ENCODE assay signal across 27 cellular contexts in the genomic region with DNA sequence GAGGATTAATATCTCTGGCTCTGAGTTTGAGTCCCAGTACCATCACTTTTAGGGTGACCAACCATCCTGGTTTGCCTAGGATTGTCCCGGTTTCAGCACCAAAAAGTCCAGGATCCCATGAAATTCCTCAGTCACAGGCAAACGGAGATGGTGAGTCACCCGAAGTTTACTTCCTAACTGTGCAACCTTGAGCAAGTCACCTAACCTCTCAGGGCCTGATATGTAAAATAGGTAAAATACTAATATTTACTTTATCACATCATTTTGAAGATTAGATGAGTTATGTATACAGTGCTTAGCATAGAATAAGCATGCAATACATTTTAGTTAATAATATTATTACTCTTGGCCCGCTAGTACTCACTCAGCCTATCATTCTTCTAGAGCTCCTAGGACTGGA.
"Had no signal": no experiment of that assay in that cellular context is flagged by ENCODE, and none has a peak within 500 bp of the region (broad histone marks: within the 10 kb centered on the region; RNA-seq: fewer than 3 reads in every experiment).

No MANE protein-coding gene starts in this region.

- H3K36me3 ChIP-seq: neutrophil, right lobe of liver, sigmoid colon, stomach, thoracic aorta, thyroid gland, tibial nerve, upper lobe of left lung, vagina had no signal

- H2AFZ ChIP-seq: parathyroid adenoma had no signal

- H3K79me2 ChIP-seq: parathyroid adenoma had no signal

- H3K27me3 ChIP-seq: neutrophil, right lobe of liver, sigmoid colon, stomach, thyroid gland, tibial nerve, upper lobe of left lung, vagina had no signal

- H3K4me1 ChIP-seq: parathyroid adenoma, psoas muscle, right lobe of liver, thyroid gland, tibial nerve, upper lobe of left lung, vagina had no signal

- H3K27ac ChIP-seq: neutrophil, parathyroid adenoma, psoas muscle, right lobe of liver, sigmoid colon, stomach, thoracic aorta, thyroid gland, tibial nerve, upper lobe of left lung, vagina had no signal

- H3K27ac Mint-ChIP-seq: natural killer cell treated with Interleukin-12 subunit alpha and Interleukin-12 subunit beta and Interleukin-15 and Interleukin-18, amount 100 ng/mL, for 72 hours; nephron progenitor cell; progenitor cell of endocrine pancreas; stimulated activated effector memory CD8-positive, alpha-beta T cell treated with anti-CD3 and anti-CD28 coated beads, Interleukin-12 subunit alpha, Interleukin-12 subunit beta, amount 100 ng/mL, for 72 hours; stimulated activated naive B cell treated with anti-CD40 and anti-IgM and Interleukin-4, amounts not matched to agents 10 μg/mL and 1 μg/mL and 100 μg/mL, for 72 hours; stimulated activated naive CD8-positive, alpha-beta T cell treated with anti-CD3 and anti-CD28 coated beads, Interleukin-15, Interleukin-2, amounts not matched to agents 100 ng/mL and 50 ng/mL, for 24 hours had no signal

- H3K9me3 Mint-ChIP-seq: natural killer cell treated with Interleukin-12 subunit alpha and Interleukin-12 subunit beta and Interleukin-15 and Interleukin-18, amount 100 ng/mL, for 72 hours; neural crest cell; stimulated activated effector memory CD8-positive, alpha-beta T cell treated with anti-CD3 and anti-CD28 coated beads, Interleukin-12 subunit alpha, Interleukin-12 subunit beta, amount 100 ng/mL, for 72 hours; stimulated activated naive B cell treated with anti-CD40 and anti-IgM and Interleukin-4, amounts not matched to agents 10 μg/mL and 1 μg/mL and 100 μg/mL, for 72 hours; stimulated activated naive CD8-positive, alpha-beta T cell treated with anti-CD3 and anti-CD28 coated beads, Interleukin-15, Interleukin-2, amounts not matched to agents 100 ng/mL and 50 ng/mL, for 24 hours had no signal

- H3K9ac ChIP-seq: parathyroid adenoma had no signal

- DNase-seq: nucleus accumbens; posterior cingulate gyrus; psoas muscle; right cardiac atrium; right lobe of liver; sigmoid colon; small intestine; stimulated activated CD4-positive, alpha-beta T cell treated with anti-CD3 and anti-CD28 coated beads, Interleukin-15, amount 100 ng/mL, for 24 hours; stimulated activated CD4-positive, alpha-beta T cell treated with anti-CD3 and anti-CD28 coated beads, Interleukin-2, amount 100 ng/mL, for 24 hours; stimulated activated CD4-positive, alpha-beta T cell treated with anti-CD3 and anti-CD28 coated beads, Interleukin-2, amount 100 ng/mL, for 48 hours; stimulated activated CD4-positive, alpha-beta T cell treated with anti-CD3 and anti-CD28 coated beads, Interleukin-4, amount 100 ng/mL, for 24 hours; stimulated activated naive B cell treated with anti-CD40 and anti-IgM and Interleukin-4, amounts not matched to agents 10 μg/mL and 1 μg/mL and 100 μg/mL, for 72 hours; stimulated activated naive CD4-positive, alpha-beta T cell treated with Interleukin-2 at 50 U/mL for 16 hours; stomach; upper lobe of left lung had no signal

- H3K4me3 Mint-ChIP-seq: natural killer cell treated with Interleukin-12 subunit alpha and Interleukin-12 subunit beta and Interleukin-15 and Interleukin-18, amount 100 ng/mL, for 72 hours; nephron progenitor cell; neural crest cell; stimulated activated effector memory CD8-positive, alpha-beta T cell treated with anti-CD3 and anti-CD28 coated beads, Interleukin-12 subunit alpha, Interleukin-12 subunit beta, amount 100 ng/mL, for 72 hours; stimulated activated naive B cell treated with anti-CD40 and anti-IgM and Interleukin-4, amounts not matched to agents 10 μg/mL and 1 μg/mL and 100 μg/mL, for 72 hours; stimulated activated naive CD8-positive, alpha-beta T cell treated with anti-CD3 and anti-CD28 coated beads, Interleukin-15, Interleukin-2, amounts not matched to agents 100 ng/mL and 50 ng/mL, for 24 hours had no signal

- H3K36me3 Mint-ChIP-seq: natural killer cell treated with Interleukin-12 subunit alpha and Interleukin-12 subunit beta and Interleukin-15 and Interleukin-18, amount 100 ng/mL, for 72 hours; stimulated activated effector memory CD8-positive, alpha-beta T cell treated with anti-CD3 and anti-CD28 coated beads, Interleukin-12 subunit alpha, Interleukin-12 subunit beta, amount 100 ng/mL, for 72 hours; stimulated activated naive B cell treated with anti-CD40 and anti-IgM and Interleukin-4, amounts not matched to agents 10 μg/mL and 1 μg/mL and 100 μg/mL, for 72 hours had no signal

- H3K4me1 Mint-ChIP-seq: nephron progenitor cell; neural crest cell; stimulated activated effector memory CD8-positive, alpha-beta T cell treated with anti-CD3 and anti-CD28 coated beads, Interleukin-12 subunit alpha, Interleukin-12 subunit beta, amount 100 ng/mL, for 72 hours; stimulated activated naive B cell treated with anti-CD40 and anti-IgM and Interleukin-4, amounts not matched to agents 10 μg/mL and 1 μg/mL and 100 μg/mL, for 72 hours had no signal

- H3K27me3 Mint-ChIP-seq: progenitor cell of endocrine pancreas had no signal

- H3K4me3 ChIP-seq: psoas muscle, right lobe of liver, sigmoid colon, stomach, thoracic aorta, thyroid gland, tibial nerve, upper lobe of left lung, vagina had no signal

- H3K9me3 ChIP-seq: neutrophil, psoas muscle, right lobe of liver, sigmoid colon, stomach, thoracic aorta, thyroid gland, tibial nerve, upper lobe of left lung, vagina had no signal
